Comparison of ENCODE assay signal across 18 cellular contexts in genomic region chr16:2072926-2073325, GRCh38. TPM values are rescaled to one million over a fixed set of nuclear protein-coding genes. Genes with fewer than 3 reads are reported as not detected.
DNase-seq lines count a peak whose midpoint lies in the region; ATAC-seq and TF ChIP-seq lines count a peak whose summit lies in the region.
"Had no signal": no experiment of that assay in that cellular context is flagged by ENCODE, and none has a peak within 500 bp of the region (broad histone marks: within the 10 kb centered on the region; RNA-seq: fewer than 3 reads in every experiment).

No MANE protein-coding gene starts in this region.

- no peak overlapping the region for H2BK120ac ChIP-seq in IMR-90 (ENCODE audit: low read depth, low read length)

- ATAC-seq in IMR-90 (ENCODE audit: low read depth) (no peak), upper lobe of right lung (no peak)
- ATAC-seq in stimulated activated effector memory CD8-positive, alpha-beta T cell treated with anti-CD3 and anti-CD28 coated beads, Interleukin-12 subunit alpha, Interleukin-12 subunit beta, amount 100 ng/mL, for 72 hours = no peak

- intact Hi-C loops in IMR-90 (cut with micrococcal nuclease) = no loop called here
- intact Hi-C loops in upper lobe of right lung (cut with DNase I) = no loop called here

- H3K36me3 Mint-ChIP-seq in stimulated activated effector memory CD8-positive, alpha-beta T cell treated with anti-CD3 and anti-CD28 coated beads, Interleukin-12 subunit alpha, Interleukin-12 subunit beta, amount 100 ng/mL, for 72 hours = peaks cover 57% of the 10 kb centered on the region
- peaks cover 0 to 72% (median 6%) of the 10 kb centered on the region in 3 donors for H3K36me3 Mint-ChIP-seq in CD8-positive, alpha-beta memory T cell

- no peaks in the 10 kb centered on the region; a peak in 2 of 4 replicates for H3K79me1 ChIP-seq in IMR-90 (ENCODE audit: low read depth in 1 of 2, low read length in 2 of 2)

- no peak overlapping the region for H3K14ac ChIP-seq in IMR-90 (replicated peaks; ENCODE audit: low read depth, low read length)

- H3K27ac ChIP-seq in IMR-90 (ENCODE audit: insufficient read depth, low read length) (no peak overlapping the region), RWPE1 (peak overlapping the region; percentile 17; the same call in 1 of the 2 replicates), upper lobe of right lung (no peak overlapping the region)
- no peak overlapping the region for H3K27ac ChIP-seq in CD8-positive, alpha-beta memory T cell (ENCODE audit: low read depth, low read length)
- H3K27ac ChIP-seq: BLaER1 had no signal

- H3K36me3 ChIP-seq in IMR-90 (ENCODE audit: control insufficient read depth, insufficient read depth, low read length) (peaks cover 63% of the 10 kb centered on the region), upper lobe of right lung (peaks cover 82% of the 10 kb centered on the region)
- H3K36me3 ChIP-seq in CD8-positive, alpha-beta memory T cell (ENCODE audit: insufficient read depth, low read length) = no peaks in the 10 kb centered on the region

- H3K9me3 ChIP-seq in IMR-90 (ENCODE audit: control insufficient read depth, insufficient read depth, low read length) (no peaks in the 10 kb centered on the region), upper lobe of right lung (no peaks in the 10 kb centered on the region)
- no peaks in the 10 kb centered on the region for H3K9me3 ChIP-seq in CD8-positive, alpha-beta memory T cell (ENCODE audit: low read length)
- H3K9me3 ChIP-seq: BE2C, BLaER1, Caco-2 had no signal

- H2AFZ ChIP-seq in IMR-90 (replicated peaks; ENCODE audit: low read length, poor library complexity) = no peak overlapping the region

- POLR2A ChIA-PET in IMR-90 (lab: Charles Lee; ENCODE audit: unreplicated experiment) = no interaction called here
- POLR2A ChIA-PET in RWPE1 (lab: Yijun Ruan, JAX; ENCODE audit: low non-redundant PET) = no interaction called here
- POLR2A ChIA-PET in CD8-positive, alpha-beta memory T cell (lab: Charles Lee) = no interaction called here

- dilution Hi-C loops in IMR-90 (cut with HindIII; ENCODE audit: low sequenced_read_pairs, unreplicated experiment) = no loop called here

- no peak overlapping the region for H2BK20ac ChIP-seq in IMR-90 (ENCODE audit: low read depth, low read length)

- no peak overlapping the region for H3K4me3 Mint-ChIP-seq in stimulated activated effector memory CD8-positive, alpha-beta T cell treated with anti-CD3 and anti-CD28 coated beads, Interleukin-12 subunit alpha, Interleukin-12 subunit beta, amount 100 ng/mL, for 72 hours
- no peak overlapping the region for H3K4me3 Mint-ChIP-seq in CD8-positive, alpha-beta memory T cell
- H3K4me3 Mint-ChIP-seq: CD14-positive monocyte; CD4-positive, alpha-beta memory T cell; CD4-positive, CD25-positive, alpha-beta regulatory T cell had no signal

- H3K56ac ChIP-seq in IMR-90 (ENCODE audit: extremely low read depth, insufficient read depth, low read length) = no peak overlapping the region

- H2BK15ac ChIP-seq in IMR-90 (ENCODE audit: low read depth, low read length) = no peak overlapping the region

- peaks cover 0 to 1% of the 10 kb centered on the region in 2 donors for H3K27me3 Mint-ChIP-seq in CD8-positive, alpha-beta memory T cell
- H3K27me3 Mint-ChIP-seq: CD4-positive, alpha-beta memory T cell; CD4-positive, CD25-positive, alpha-beta regulatory T cell had no signal

- no peaks in the 10 kb centered on the region for H3K9me1 ChIP-seq in IMR-90 (ENCODE audit: insufficient read depth, low read length)

- peak overlapping the region; percentile 70 for H3K27ac Mint-ChIP-seq in stimulated activated effector memory CD8-positive, alpha-beta T cell treated with anti-CD3 and anti-CD28 coated beads, Interleukin-12 subunit alpha, Interleukin-12 subunit beta, amount 100 ng/mL, for 72 hours
- no peak overlapping the region for H3K27ac Mint-ChIP-seq in CD8-positive, alpha-beta memory T cell

- no peaks in the 10 kb centered on the region for H3K27me3 ChIP-seq in IMR-90 (ENCODE audit: control insufficient read depth, insufficient read depth, low read length)
- H3K27me3 ChIP-seq in upper lobe of right lung = no peaks in the 10 kb centered on the region
- no peaks in the 10 kb centered on the region for H3K27me3 ChIP-seq in CD8-positive, alpha-beta memory T cell (ENCODE audit: insufficient read depth, low read length, poor library complexity, severe bottlenecking)
- H3K27me3 ChIP-seq: BE2C, BLaER1 had no signal

- H3K9ac ChIP-seq in IMR-90 (ENCODE audit: low read depth, low read length) = no peak overlapping the region
- H3K9ac ChIP-seq: BLaER1 had no signal

- H3K4me1 ChIP-seq in IMR-90 (ENCODE audit: control insufficient read depth, insufficient read depth, low read length) = no peaks in the 10 kb centered on the region
- no peaks in the 10 kb centered on the region for H3K4me1 ChIP-seq in upper lobe of right lung
- no peaks in the 10 kb centered on the region for H3K4me1 ChIP-seq in CD8-positive, alpha-beta memory T cell (ENCODE audit: insufficient read depth, low read length)
- H3K4me1 ChIP-seq: BE2C, Caco-2 had no signal

- H3K4me2 ChIP-seq in IMR-90 (ENCODE audit: low read depth, low read length) = no peak overlapping the region
- H3K4me2 ChIP-seq: BLaER1 had no signal

- 79% methylated on average over 2 of the region's 8 CpGs; no CpG with 5 or more reads in 1 of the 2 experiments for WGBS in IMR-90 (ENCODE audit: extremely low coverage in 2 of 2, insufficient read length in 1 of 2), 2 experiments

- no peak overlapping the region for H2AK5ac ChIP-seq in IMR-90 (ENCODE audit: low read depth, low read length)

- no peaks in the 10 kb centered on the region for H3K9me3 Mint-ChIP-seq in stimulated activated effector memory CD8-positive, alpha-beta T cell treated with anti-CD3 and anti-CD28 coated beads, Interleukin-12 subunit alpha, Interleukin-12 subunit beta, amount 100 ng/mL, for 72 hours
- no peaks in the 10 kb centered on the region for H3K9me3 Mint-ChIP-seq in CD8-positive, alpha-beta memory T cell
- H3K9me3 Mint-ChIP-seq: CD14-positive monocyte had no signal

- no peak overlapping the region for H4K5ac ChIP-seq in IMR-90 (ENCODE audit: low read depth, low read length)

- no peak for TF ChIP-seq POLR2A in IMR-90 (IDR thresholded peaks at IDR 0.05; ENCODE audit: low read depth, low read length)

- H4K20me1 ChIP-seq in IMR-90 (ENCODE audit: insufficient read depth, low read length) = no peaks in the 10 kb centered on the region; the same call in 1 of the 2 replicates
- H4K20me1 ChIP-seq: BLaER1 had no signal

- peak overlapping the region; percentile 37 for H2AK9ac ChIP-seq in IMR-90 (replicated peaks; ENCODE audit: low read depth, low read length, poor library complexity)

- no peak for TF ChIP-seq CTCF in IMR-90 (conservative IDR thresholded peaks at IDR 0.05; ENCODE audit: low read depth, low read length)
- TF ChIP-seq CTCF in RWPE1 (conservative IDR thresholded peaks at IDR 0.05; ENCODE audit: low read depth) = no peak
- no peak for TF ChIP-seq CTCF in upper lobe of right lung (IDR thresholded peaks at IDR 0.05)

- in situ Hi-C loops in IMR-90 (cut with MboI; ENCODE audit: low sequenced_read_pairs) = no loop called here

- no peak overlapping the region for H3K4ac ChIP-seq in IMR-90 (ENCODE audit: low read depth, low read length)

- H4K8ac ChIP-seq in IMR-90 (ENCODE audit: low read depth in 2 of 2, low read length in 2 of 2) = no peak overlapping the region

- no peak overlapping the region for H3K23ac ChIP-seq in IMR-90 (ENCODE audit: low read depth, low read length)

- no peaks in the 10 kb centered on the region for H3K4me1 Mint-ChIP-seq in stimulated activated effector memory CD8-positive, alpha-beta T cell treated with anti-CD3 and anti-CD28 coated beads, Interleukin-12 subunit alpha, Interleukin-12 subunit beta, amount 100 ng/mL, for 72 hours
- H3K4me1 Mint-ChIP-seq in CD8-positive, alpha-beta memory T cell = no peaks in the 10 kb centered on the region
- H3K4me1 Mint-ChIP-seq: CD14-positive monocyte; CD4-positive, alpha-beta memory T cell; CD4-positive, CD25-positive, alpha-beta regulatory T cell had no signal

- CTCF ChIA-PET in IMR-90 (lab: Yijun Ruan, JAX) (no interaction called here), RWPE1 (lab: Yijun Ruan, JAX) (no interaction called here)
- CTCF ChIA-PET in CD8-positive, alpha-beta memory T cell (lab: Charles Lee) = no interaction called here

- H3K4me3 ChIP-seq in IMR-90 (ENCODE audit: insufficient read depth, low read depth, low read length) (no peak overlapping the region), upper lobe of right lung (no peak overlapping the region)
- H3K4me3 ChIP-seq in CD8-positive, alpha-beta memory T cell (ENCODE audit: low read length) = no peak overlapping the region
- H3K4me3 ChIP-seq: BLaER1 had no signal

- BruUV-seq in IMR-90 (replicated peaks; lab: Mats Ljungman, UMichigan) = no TSS peak

- H3K18ac ChIP-seq in IMR-90 (ENCODE audit: low read depth, low read length) = no peak overlapping the region

- no peak overlapping the region for H2BK5ac ChIP-seq in IMR-90 (ENCODE audit: low read depth, low read length, poor library complexity, severe bottlenecking)

- no peak for TF ChIP-seq RAD21 in IMR-90 (IDR thresholded peaks at IDR 0.05; ENCODE audit: low read length)

- H4K91ac ChIP-seq in IMR-90 (ENCODE audit: insufficient read depth, low read depth, low read length) = no peak overlapping the region

- no peak for DNase-seq in IMR-90
- DNase-seq in RWPE1 (ENCODE audit: low spot score) = no peak
- DNase-seq in stimulated activated effector memory CD8-positive, alpha-beta T cell treated with anti-CD3 and anti-CD28 coated beads, Interleukin-12 subunit alpha, Interleukin-12 subunit beta, amount 100 ng/mL, for 72 hours (ENCODE audit: low spot score in 2 of 2) = no peak
- no peak for DNase-seq in upper lobe of right lung
- DNase-seq in foreskin melanocyte = no peak
- DNase-seq in CD8-positive, alpha-beta memory T cell = no peak
- DNase-seq: 8988T; ACHN; BE2C; C1 segment of cervical spinal cord; Caco-2; Calu3; CD4-positive, alpha-beta memory T cell; CD4-positive, CD25-positive, alpha-beta regulatory T cell; DMS79 treated with DMSO at 0.1 percent for 48 hours; GF-D8 had no signal

RNA-seq across cellular contexts. Expression of gene TSC2, which starts 25.1 kb away (rescaled TPM):
- total RNA-seq in IMR-90 (2012; rRNA removed) (22.8 and 31.4 TPM in 2 replicates), upper lobe of right lung (119 TPM)
- polyA plus RNA-seq in IMR-90 (2012; rRNA removed) = 88.6 and 95.9 TPM in 2 replicates
- 51.7 and 66.3 TPM in 2 replicates for polyA plus RNA-seq in IMR-90 (2012; cell fraction: cytosol; rRNA removed)
- polyA plus RNA-seq in IMR-90 (2012; cell fraction: nucleus; rRNA removed; ENCODE audit: low replicate concordance) = 202 and 503 TPM in 2 replicates
- 10 to 100 TPM; 79.3 to 86.3 TPM for total RNA-seq in CD8-positive, alpha-beta memory T cell
- polyA plus RNA-seq in CD8-positive, alpha-beta memory T cell = 46.4 TPM

RNA-seq across cellular contexts. Expression of gene NTHL1, which starts 25.3 kb away (rescaled TPM):
- total RNA-seq in IMR-90 (2012; rRNA removed) (22.8 and 28.1 TPM in 2 replicates), upper lobe of right lung (26.4 TPM)
- 28.0 and 33.3 TPM in 2 replicates for polyA plus RNA-seq in IMR-90 (2012; rRNA removed)
- polyA plus RNA-seq in IMR-90 (2012; cell fraction: cytosol; rRNA removed) = 46.3 and 54.8 TPM in 2 replicates
- 20.6 and 53.2 TPM in 2 replicates for polyA plus RNA-seq in IMR-90 (2012; cell fraction: nucleus; rRNA removed; ENCODE audit: low replicate concordance)
- 10 to 100 TPM; 28.7 to 29.5 TPM for total RNA-seq in CD8-positive, alpha-beta memory T cell
- polyA plus RNA-seq in CD8-positive, alpha-beta memory T cell = 16.3 TPM

RNA-seq across cellular contexts. Expression of gene NHERF2, which starts 46.2 kb away (rescaled TPM):
- 18.6 and 20.8 TPM in 2 replicates for total RNA-seq in IMR-90 (2012; rRNA removed)
- 77.8 and 96.6 TPM in 2 replicates for polyA plus RNA-seq in IMR-90 (2012; rRNA removed)
- polyA plus RNA-seq in IMR-90 (2012; cell fraction: cytosol; rRNA removed) = 98.1 and 126 TPM in 2 replicates
- 54.5 and 134 TPM in 2 replicates for polyA plus RNA-seq in IMR-90 (2012; cell fraction: nucleus; rRNA removed; ENCODE audit: low replicate concordance)
- total RNA-seq in upper lobe of right lung = 363 TPM
- total RNA-seq in CD8-positive, alpha-beta memory T cell = 1 to 10 TPM; 3.0 to 4.1 TPM
- polyA plus RNA-seq in CD8-positive, alpha-beta memory T cell = 0.51 TPM

RNA-seq across cellular contexts. Expression of gene NPW, which starts 53.3 kb away (rescaled TPM):
- total RNA-seq in IMR-90 (2012; rRNA removed) (0.18 TPM in 1 of 2 replicates, not detected in the other), upper lobe of right lung (not detected)
- polyA plus RNA-seq in IMR-90 (2012; rRNA removed) = 2.0 and 3.7 TPM in 2 replicates
- polyA plus RNA-seq in IMR-90 (2012; cell fraction: cytosol; rRNA removed) = 6.1 and 9.0 TPM in 2 replicates
- 2.5 and 7.1 TPM in 2 replicates for polyA plus RNA-seq in IMR-90 (2012; cell fraction: nucleus; rRNA removed; ENCODE audit: low replicate concordance)
- total RNA-seq in CD8-positive, alpha-beta memory T cell = 10 to 100 TPM in 1 of 2 experiments, 1 to 10 TPM in 1; 9.4 to 12.5 TPM
- not detected for polyA plus RNA-seq in CD8-positive, alpha-beta memory T cell
- total RNA-seq: CD4-positive, alpha-beta memory T cell; CD4-positive, CD25-positive, alpha-beta regulatory T cell had no signal
- polyA plus RNA-seq: CD14-positive monocyte; CD4-positive, alpha-beta memory T cell; CD4-positive, CD25-positive, alpha-beta regulatory T cell had no signal

Comparison
In these comparisons a context has a peak if more than half of its experiments do, and no peak if none do; other contexts are left out.
1. RNA of gene NHERF2, which starts 46.2 kb away (total RNA-seq): 363 TPM in upper lobe of right lung (single experiment); 18.6 to 20.8 TPM in IMR-90 and 3.0 to 4.1 TPM in CD8-positive, alpha-beta memory T cell; every median in the first group is over 10 times any median in the second.